ENCODE assay signal across 17 cellular contexts in genomic region chr15:29522373-29523276, GRCh38.
DNase-seq lines count a peak whose midpoint lies in the region; ATAC-seq and TF ChIP-seq lines count a peak whose summit lies in the region.
"Had no signal": no experiment of that assay in that cellular context is flagged by ENCODE, and none has a peak within 500 bp of the region (broad histone marks: within the 10 kb centered on the region; RNA-seq: fewer than 3 reads in every experiment).

No MANE protein-coding gene starts in this region.

- DNase-seq in NCI-H69 (lab: John Stamatoyannopoulos, UW) (peak; percentile 95), epithelial cell of esophagus (ENCODE audit: low read depth) (peak; percentile 60), renal cortical epithelial cell (ENCODE audit: low read depth) (peak; percentile 91), head of caudate nucleus (no peak)
- DNase-seq: activated CD4-positive, alpha-beta T cell treated with anti-CD3 and anti-CD28 coated beads for 48 hours; activated naive CD4-positive, alpha-beta T cell treated with anti-CD3 and anti-CD28 coated beads, Interleukin-2, amount 50 U/mL, for 16 hours; activated T-cell treated with anti-CD3 and anti-CD28 coated beads for 4 hours; CD4-positive, CD25-positive, alpha-beta regulatory T cell; dermis blood vessel endothelial cell; left lung; SIG-M5; tibial artery had no signal

- no peak overlapping the region for H3K4me3 ChIP-seq in epithelial cell of esophagus (ENCODE audit: low read length)
- H3K4me3 ChIP-seq: esophagus muscularis mucosa, left lung, skin epidermis, tibial artery had no signal

- ATAC-seq in HG02798 (IDR thresholded peaks at IDR 0.05; ENCODE audit: poor library complexity, unreplicated experiment) (peak; percentile 36), GM21717 (IDR thresholded peaks at IDR 0.05; ENCODE audit: unreplicated experiment) (no peak), HG02642 (IDR thresholded peaks at IDR 0.05; ENCODE audit: poor library complexity, unreplicated experiment) (no peak)
- ATAC-seq: left lung had no signal

- no peak for TF ChIP-seq CTCF in epithelial cell of esophagus (IDR thresholded peaks at IDR 0.05; ENCODE audit: insufficient read depth, low read depth, low read length, missing control alignments)

- intact Hi-C loops in head of caudate nucleus (cut with DNase I): no loop called here

Comparison
In these comparisons a context has a peak if more than half of its experiments do, and no peak if none do; other contexts are left out.
1. DNase-seq: peak in NCI-H69 (single experiment), epithelial cell of esophagus (single experiment) and renal cortical epithelial cell (single experiment); none in head of caudate nucleus (0 of 42).